Comparison of ENCODE assay signal across 7 cellular contexts in the genomic region with DNA sequence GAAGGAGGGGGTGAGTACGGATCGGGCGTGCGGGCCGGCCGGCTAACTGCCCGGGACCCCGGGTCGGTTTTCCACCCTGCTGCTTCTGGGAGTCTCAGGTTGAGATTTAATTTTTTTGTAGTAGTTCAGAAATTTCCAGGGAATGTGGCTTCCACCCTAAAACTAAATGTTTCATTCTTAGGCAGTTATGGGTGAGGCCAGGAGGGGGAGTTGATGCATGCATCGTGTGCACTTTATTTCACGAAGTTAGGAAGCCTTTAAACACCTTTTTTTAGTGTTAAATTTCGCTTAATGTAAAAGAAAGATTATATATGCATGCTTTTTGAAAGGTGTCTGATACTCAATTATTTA. TPM values are rescaled to one million over a fixed set of nuclear protein-coding genes. Genes with fewer than 3 reads are reported as not detected.
DNase-seq lines count a peak whose midpoint lies in the region; ATAC-seq and TF ChIP-seq lines count a peak whose summit lies in the region.

No MANE protein-coding gene starts in this region.

- no peaks in the 10 kb centered on the region for H3K27me3 ChIP-seq in H7 (ENCODE audit: control insufficient read depth, insufficient read depth, low read length)

- H3K4me3 Mint-ChIP-seq in stimulated activated naive B cell treated with anti-CD40 and anti-IgM and Interleukin-4, amounts not matched to agents 10 μg/mL and 1 μg/mL and 100 μg/mL, for 72 hours, result peak overlapping the region; percentile 95 to 98

- peaks cover 40 to 44% of the 10 kb centered on the region in 2 donors for H3K36me3 Mint-ChIP-seq in stimulated activated naive B cell treated with anti-CD40 and anti-IgM and Interleukin-4, amounts not matched to agents 10 μg/mL and 1 μg/mL and 100 μg/mL, for 72 hours

- H3K27ac ChIP-seq in VCaP, result peak overlapping the region; percentile 93

- no peaks in the 10 kb centered on the region for H3K9me3 Mint-ChIP-seq in stimulated activated naive B cell treated with anti-CD40 and anti-IgM and Interleukin-4, amounts not matched to agents 10 μg/mL and 1 μg/mL and 100 μg/mL, for 72 hours

- no peaks in the 10 kb centered on the region for H3K27me3 Mint-ChIP-seq in stimulated activated naive B cell treated with anti-CD40 and anti-IgM and Interleukin-4, amounts not matched to agents 10 μg/mL and 1 μg/mL and 100 μg/mL, for 72 hours

- ATAC-seq in stimulated activated naive B cell treated with anti-CD40 and anti-IgM and Interleukin-4, amounts not matched to agents 10 μg/mL and 1 μg/mL and 100 μg/mL, for 72 hours (replicated peaks), result no peak
- ATAC-seq in GM18511 (IDR thresholded peaks at IDR 0.05; ENCODE audit: unreplicated experiment), result no peak

- peaks cover 39 to 65% of the 10 kb centered on the region in 2 donors for H3K4me1 Mint-ChIP-seq in stimulated activated naive B cell treated with anti-CD40 and anti-IgM and Interleukin-4, amounts not matched to agents 10 μg/mL and 1 μg/mL and 100 μg/mL, for 72 hours

- peak; percentile 63 for TF ChIP-seq CTCF in VCaP (conservative IDR thresholded peaks at IDR 0.05)

- DNase-seq in H7, result no peak
- peak; percentile 71 for DNase-seq in hepatic stellate cell (ENCODE audit: low spot score)
- DNase-seq in stimulated activated naive B cell treated with anti-CD40 and anti-IgM and Interleukin-4, amounts not matched to agents 10 μg/mL and 1 μg/mL and 100 μg/mL, for 72 hours, result no peak
- DNase-seq in NCI-H2081 (lab: John Stamatoyannopoulos, UW), result no peak
- DNase-seq in iPS-NIHi7 (ENCODE audit: extremely low spot score), result no peak

- peak overlapping the region; percentile 74 for H3K27ac Mint-ChIP-seq in stimulated activated naive B cell treated with anti-CD40 and anti-IgM and Interleukin-4, amounts not matched to agents 10 μg/mL and 1 μg/mL and 100 μg/mL, for 72 hours

- peaks cover 41% of the 10 kb centered on the region for H3K36me3 ChIP-seq in H7 (replicated peaks; ENCODE audit: control insufficient read depth, insufficient read depth, low read length)

- peak overlapping the region; percentile 99 for H3K4me3 ChIP-seq in H7 (ENCODE audit: insufficient read depth, low read depth, low read length)

RNA-seq across cellular contexts. Expression of gene CDK9, which starts 0.9 kb away (rescaled TPM):
- total RNA-seq in H7 (2014; rRNA removed; shearing (Covaris generic)), result 51.5 and 56.6 TPM in 2 replicates

RNA-seq across cellular contexts. Expression of gene SH2D3C, which starts 8.3 kb away (rescaled TPM):
- 0.26 and 0.42 TPM in 2 replicates for total RNA-seq in H7 (2014; rRNA removed; shearing (Covaris generic))

RNA-seq across cellular contexts. Expression of gene FPGS, which starts 15.9 kb away (rescaled TPM):
- 84.9 and 92.2 TPM in 2 replicates for total RNA-seq in H7 (2014; rRNA removed; shearing (Covaris generic))

RNA-seq across cellular contexts. Expression of gene TOR2A, which starts 51.7 kb away (rescaled TPM):
- 13.7 and 19.3 TPM in 2 replicates for total RNA-seq in H7 (2014; rRNA removed; shearing (Covaris generic))
